ENCODE assay signal across 8 cellular contexts in genomic region chr22:28955817-28956216, GRCh38.
DNase-seq lines count a peak whose midpoint lies in the region; ATAC-seq and TF ChIP-seq lines count a peak whose summit lies in the region.

No MANE protein-coding gene starts in this region.

- DNase-seq in HCEC 1CT (peak; percentile 21), WTC11 (ENCODE audit: low spot score) (no peak), cerebellum (ENCODE audit: low spot score) (peak; percentile 43), kidney tubule cell (ENCODE audit: low spot score) (no peak)
- peak; percentile 69 to 71 for DNase-seq in stimulated activated CD8-positive, alpha-beta memory T cell treated with anti-CD3 and anti-CD28 coated beads, Interleukin-7, amount 100 ng/mL, for 4 hours (ENCODE audit: low read depth in 2 of 2)

- no peak overlapping the region for H3K4me3 Mint-ChIP-seq in WTC11

- H3K36me3 Mint-ChIP-seq in WTC11: peaks cover 4% of the 10 kb centered on the region

- H3K27me3 Mint-ChIP-seq in WTC11 (ENCODE audit: low read depth): no peaks in the 10 kb centered on the region

- TF ChIP-seq CTCF in WTC11 (IDR thresholded peaks at IDR 0.05): no peak

- POLR2A ChIA-PET in WTC11 (lab: Charles Lee): no interaction called here

- H3K9me3 Mint-ChIP-seq in WTC11: no peaks in the 10 kb centered on the region

- CTCF ChIA-PET in WTC11 (lab: Charles Lee): no interaction called here

- peaks cover 52% of the 10 kb centered on the region for H3K4me1 Mint-ChIP-seq in WTC11

- no peak for ATAC-seq in WTC11
- no peak for ATAC-seq in HG03571 (IDR thresholded peaks at IDR 0.05; ENCODE audit: unreplicated experiment)
- ATAC-seq in HG03432 (IDR thresholded peaks at IDR 0.05; ENCODE audit: unreplicated experiment): no peak
- ATAC-seq in GM19324 (IDR thresholded peaks at IDR 0.05; ENCODE audit: low FRiP score, unreplicated experiment): no peak

- peak overlapping the region; percentile 80; the same call in 1 of the 2 replicates for H3K27ac Mint-ChIP-seq in WTC11

TF ChIP-seq in WTC11, 78 proteins besides CTCF, POLR2A, EP300 and RAD21:
- TF ChIP-seq JUN (CRISPR knock-in tag; IDR thresholded peaks at IDR 0.05): no peak
- no peak for TF ChIP-seq ZNF121 (CRISPR knock-in tag; IDR thresholded peaks at IDR 0.05)
- TF ChIP-seq CBFB (CRISPR knock-in tag; IDR thresholded peaks at IDR 0.05; ENCODE audit: low read depth): no peak
- no peak for TF ChIP-seq ERG (CRISPR knock-in tag; IDR thresholded peaks at IDR 0.05)

Comparison
In these comparisons a context has a peak if more than half of its experiments do, and no peak if none do; other contexts are left out.
1. DNase-seq: peak in HCEC 1CT (single experiment), cerebellum (single experiment) and stimulated activated CD8-positive, alpha-beta memory T cell treated with anti-CD3 and anti-CD28 coated beads, Interleukin-7, amount 100 ng/mL, for 4 hours (2 of 2); none in WTC11 (single experiment) and kidney tubule cell (single experiment).